ENCODE assay signal across 19 cellular contexts in the genomic region with DNA sequence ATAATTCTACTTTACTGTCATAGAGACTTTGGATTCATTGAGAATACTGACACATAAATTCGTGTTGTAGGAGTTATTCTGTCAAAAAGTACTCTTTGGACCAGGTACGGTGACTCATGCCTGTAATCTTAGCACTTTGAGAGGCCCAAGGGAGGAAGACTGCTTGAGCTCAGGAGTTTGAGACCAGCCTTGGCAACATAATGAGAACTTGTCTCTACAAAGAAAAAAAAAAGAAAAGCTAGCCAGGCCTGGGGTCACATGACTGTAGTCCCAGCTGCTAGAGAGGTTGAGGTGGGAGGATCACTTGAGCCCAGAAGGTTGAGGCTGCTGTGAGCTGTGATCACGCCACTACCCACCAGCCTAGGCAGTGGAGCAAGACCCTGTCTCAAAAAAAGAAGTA. TPM values are rescaled to one million over a fixed set of nuclear protein-coding genes. Genes with fewer than 3 reads are reported as not detected.
DNase-seq lines count a peak whose midpoint lies in the region; ATAC-seq and TF ChIP-seq lines count a peak whose summit lies in the region.
"Had no signal": no experiment of that assay in that cellular context is flagged by ENCODE, and none has a peak within 500 bp of the region (broad histone marks: within the 10 kb centered on the region; RNA-seq: fewer than 3 reads in every experiment).

No MANE protein-coding gene starts in this region.

- WGBS in SK-N-SH (ENCODE audit: low lambda C conversion rate) = 74% methylated on average over 3 of the region's 3 CpGs

- H3K9me2 ChIP-seq in SK-N-SH = no peaks in the 10 kb centered on the region

- H4K20me1 ChIP-seq in SK-N-SH (ENCODE audit: insufficient read depth) (no peaks in the 10 kb centered on the region), osteoblast (ENCODE audit: insufficient read depth, low read length) (no peaks in the 10 kb centered on the region)

- no peaks in the 10 kb centered on the region for H3K4me1 ChIP-seq in SK-N-SH (ENCODE audit: control insufficient read depth in 1 of 2, insufficient read depth in 2 of 2, low read depth in 1 of 2, low read length in 1 of 2)
- H3K4me1 ChIP-seq in osteoblast (ENCODE audit: insufficient read depth, low read length) = peaks cover 2% of the 10 kb centered on the region
- H3K4me1 ChIP-seq in upper lobe of right lung = no peaks in the 10 kb centered on the region
- H3K4me1 ChIP-seq: Peyer's patch, SJSA1 had no signal

- H3K36me3 ChIP-seq in SK-N-SH (replicated peaks in 1 of 2; ENCODE audit: control insufficient read depth in 1 of 2, insufficient read depth in 2 of 2, low read length in 1 of 2) = peaks cover 2 to 32% of the 10 kb centered on the region in 2 experiments
- peaks cover 6% of the 10 kb centered on the region for H3K36me3 ChIP-seq in osteoblast (ENCODE audit: insufficient read depth, low read length)
- H3K36me3 ChIP-seq in upper lobe of right lung = peaks cover 20% of the 10 kb centered on the region
- H3K36me3 ChIP-seq: Peyer's patch, SJSA1 had no signal

- TF ChIP-seq RAD21 in SK-N-SH (IDR thresholded peaks at IDR 0.05; ENCODE audit: low read length) = no peak

- H3K4me3 ChIP-seq in SK-N-SH (ENCODE audit: low read depth in 2 of 2, low read length in 1 of 2) (no peak overlapping the region), NB4 (ENCODE audit: low read depth, low read length) (no peak overlapping the region), choroid plexus epithelial cell (ENCODE audit: low read depth, low read length) (no peak overlapping the region), osteoblast (ENCODE audit: insufficient read depth, low read length) (no peak overlapping the region), upper lobe of right lung (no peak overlapping the region)
- H3K4me3 ChIP-seq: GM23338, Peyer's patch, SJSA1 had no signal

- CTCF ChIA-PET in SK-N-SH (lab: Yijun Ruan, JAX) = no interaction called here

- no peak for TF ChIP-seq POLR2A in NB4 (IDR thresholded peaks at IDR 0.05; ENCODE audit: extremely low read depth, insufficient read length)

- intact Hi-C loops in upper lobe of right lung (cut with DNase I) = no loop called here

- H2AFZ ChIP-seq in SK-N-SH (ENCODE audit: low read depth) = no peak overlapping the region
- H2AFZ ChIP-seq in osteoblast (ENCODE audit: low read length) = no peak overlapping the region
- H2AFZ ChIP-seq: GM23338 had no signal

- H3F3A ChIP-seq in SK-N-SH (replicated peaks; ENCODE audit: insufficient read depth) = peaks cover 6% of the 10 kb centered on the region

- POLR2A ChIA-PET in SK-N-SH (lab: Yijun Ruan, JAX) = no interaction called here

- no peak for TF ChIP-seq EP300 in SK-N-SH (IDR thresholded peaks at IDR 0.05; ENCODE audit: borderline replicate concordance in 1 of 2, low read depth in 1 of 2, low read length in 1 of 2)

- no peak for TF ChIP-seq CTCF in SK-N-SH (IDR thresholded peaks at IDR 0.05)
- no peak for TF ChIP-seq CTCF in NB4 (IDR thresholded peaks at IDR 0.05; ENCODE audit: low read depth, low read length)
- TF ChIP-seq CTCF in choroid plexus epithelial cell (conservative IDR thresholded peaks at IDR 0.05; ENCODE audit: low read depth, low read length) = no peak
- no peak for TF ChIP-seq CTCF in osteoblast (IDR thresholded peaks at IDR 0.05; ENCODE audit: extremely low read depth, low read depth, low read length)
- TF ChIP-seq CTCF in upper lobe of right lung (IDR thresholded peaks at IDR 0.05) = no peak

- H3K27ac ChIP-seq in SK-N-SH (ENCODE audit: low read depth in 2 of 2, low read length in 1 of 2) = no peak overlapping the region
- no peak overlapping the region for H3K27ac ChIP-seq in osteoblast (ENCODE audit: low read depth, low read length)
- H3K27ac ChIP-seq in upper lobe of right lung = no peak overlapping the region
- H3K27ac ChIP-seq: Peyer's patch, SJSA1 had no signal

- ATAC-seq in SK-N-SH treated with all-trans-retinoic acid at 6 μM for 48 hours = no peak
- no peak for ATAC-seq in upper lobe of right lung
- ATAC-seq: GM23338, T-cell had no signal

- no peaks in the 10 kb centered on the region for H3K27me3 ChIP-seq in SK-N-SH (ENCODE audit: insufficient read depth)
- H3K27me3 ChIP-seq in osteoblast (ENCODE audit: insufficient read depth, low read length) = no peaks in the 10 kb centered on the region
- no peaks in the 10 kb centered on the region for H3K27me3 ChIP-seq in upper lobe of right lung
- H3K27me3 ChIP-seq: Peyer's patch, SJSA1 had no signal

- H3K9me3 ChIP-seq in SK-N-SH = no peaks in the 10 kb centered on the region
- no peaks in the 10 kb centered on the region for H3K9me3 ChIP-seq in osteoblast (ENCODE audit: low read depth, low read length)
- H3K9me3 ChIP-seq in upper lobe of right lung = no peaks in the 10 kb centered on the region
- H3K9me3 ChIP-seq: Peyer's patch, SJSA1 had no signal

- no peak overlapping the region for H3K4me2 ChIP-seq in SK-N-SH
- no peak overlapping the region for H3K4me2 ChIP-seq in osteoblast (ENCODE audit: insufficient read depth, low read length)
- H3K4me2 ChIP-seq: GM23338 had no signal

- no peak overlapping the region for H3K9ac ChIP-seq in SK-N-SH

- no peaks in the 10 kb centered on the region for H3K79me2 ChIP-seq in SK-N-SH (ENCODE audit: insufficient read depth)
- H3K79me2 ChIP-seq in osteoblast (ENCODE audit: insufficient read depth, low read length) = no peaks in the 10 kb centered on the region

- DNase-seq in SK-N-SH (no peak), NB4 (ENCODE audit: low read depth) (peak; percentile 8), choroid plexus epithelial cell (ENCODE audit: low read depth) (peak; percentile 17), putamen (ENCODE audit: low spot score) (peak; percentile 66), 8988T (no peak), osteoblast (ENCODE audit: insufficient read length, low spot score, missing footprints) (no peak), upper lobe of right lung (no peak)
- DNase-seq: C1 segment of cervical spinal cord; CD8-positive, alpha-beta memory T cell; GF-D8; HCEC 1CT; NCI-H1694 treated with DMSO at 0.1 percent for 48 hours; NCI-H446; NCI-H69; T-cell had no signal

TF ChIP-seq in SK-N-SH, 30 proteins besides CTCF, POLR2A, EP300 and RAD21:
- TF ChIP-seq, protein P1, sequence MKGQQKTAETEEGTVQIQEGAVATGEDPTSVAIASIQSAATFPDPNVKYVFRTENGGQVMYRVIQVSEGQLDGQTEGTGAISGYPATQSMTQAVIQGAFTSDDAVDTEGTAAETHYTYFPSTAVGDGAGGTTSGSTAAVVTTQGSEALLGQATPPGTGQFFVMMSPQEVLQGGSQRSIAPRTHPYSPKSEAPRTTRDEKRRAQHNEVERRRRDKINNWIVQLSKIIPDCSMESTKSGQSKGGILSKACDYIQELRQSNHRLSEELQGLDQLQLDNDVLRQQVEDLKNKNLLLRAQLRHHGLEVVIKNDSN (IDR thresholded peaks at IDR 0.05; ENCODE audit: borderline replicate concordance, low read depth) = peak; percentile 17; the same call in 1 of the 2 replicates
- TF ChIP-seq TEAD4 (IDR thresholded peaks at IDR 0.05; ENCODE audit: borderline replicate concordance, insufficient read depth) = no peak

TF ChIP-seq in SK-N-SH treated with all-trans-retinoic acid at 6 μM for 48 hours, 23 proteins besides CTCF, POLR2A, EP300 and RAD21:
- TF ChIP-seq BACH2 (CRISPR knock-in tag; IDR thresholded peaks at IDR 0.05; ENCODE audit: borderline replicate concordance) (no peak), ZNF70 (CRISPR knock-in tag; IDR thresholded peaks at IDR 0.05) (no peak), SNAI2 (CRISPR knock-in tag; IDR thresholded peaks at IDR 0.05) (no peak), TCF4 (CRISPR knock-in tag; IDR thresholded peaks at IDR 0.05; ENCODE audit: borderline replicate concordance) (no peak), OSR1 (CRISPR knock-in tag; IDR thresholded peaks at IDR 0.05) (no peak), ZFP30 (CRISPR knock-in tag; IDR thresholded peaks at IDR 0.05) (no peak), ZC3H10 (CRISPR knock-in tag; IDR thresholded peaks at IDR 0.05) (no peak), TOX (CRISPR knock-in tag; IDR thresholded peaks at IDR 0.05; ENCODE audit: borderline replicate concordance) (no peak), CSDC2 (CRISPR knock-in tag; IDR thresholded peaks at IDR 0.05) (no peak), TSHZ2 (CRISPR knock-in tag; IDR thresholded peaks at IDR 0.05) (no peak)

RNA-seq across cellular contexts. Expression of gene WDR19, which starts 54.9 kb away (rescaled TPM):
- 23.3 and 35.3 TPM in 2 replicates for polyA plus RNA-seq in SK-N-SH (2012; rRNA removed)
- polyA plus RNA-seq in SK-N-SH (2012; cell fraction: cytosol; rRNA removed) = 14.8 and 17.9 TPM in 2 replicates
- 72.8 and 107 TPM in 2 replicates for polyA plus RNA-seq in SK-N-SH (2012; cell fraction: nucleus; rRNA removed)
- total RNA-seq in osteoblast (47.0 and 57.8 TPM in 2 replicates), upper lobe of right lung (32.9 TPM)

Comparison
In these comparisons a context has a peak if more than half of its experiments do, and no peak if none do; other contexts are left out.
1. DNase-seq: peak in NB4 (single experiment), choroid plexus epithelial cell (single experiment) and putamen (single experiment); none in SK-N-SH (single experiment), 8988T (single experiment), osteoblast (single experiment) and upper lobe of right lung (single experiment).